ENCODE assay signal across 30 cellular contexts in the genomic region with DNA sequence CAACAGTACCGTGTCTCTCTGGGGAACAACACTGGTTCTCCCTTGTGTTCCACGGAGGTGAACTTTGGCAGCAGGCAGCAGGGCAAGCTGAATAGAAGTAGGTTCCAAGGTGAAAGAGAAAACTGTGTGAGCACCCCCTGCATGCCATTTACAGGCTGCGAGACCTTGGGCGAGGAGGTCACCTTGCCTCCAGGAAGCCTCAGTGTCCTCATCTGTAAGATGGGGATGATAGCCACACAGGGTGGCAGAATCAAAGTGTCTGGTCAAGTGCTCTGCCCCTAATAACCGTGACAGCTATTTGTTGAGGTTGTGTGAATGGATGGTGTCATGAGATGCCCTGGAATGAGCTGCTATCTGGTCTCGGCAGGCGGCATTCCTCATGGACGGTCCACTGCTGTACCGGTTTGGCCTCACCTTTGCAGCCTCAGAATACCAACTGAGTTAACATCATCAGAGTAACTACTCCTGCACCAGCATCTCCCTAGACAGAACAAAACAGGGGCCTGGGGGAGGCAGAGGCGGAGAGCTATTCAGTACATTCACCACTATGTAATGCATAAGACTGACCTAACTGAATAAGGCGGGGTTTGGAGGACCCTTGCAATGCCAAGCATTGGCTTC. TPM values are rescaled to one million over a fixed set of nuclear protein-coding genes. Genes with fewer than 3 reads are reported as not detected.
"Had no signal": no experiment of that assay in that cellular context is flagged by ENCODE, and none has a peak within 500 bp of the region (broad histone marks: within the 10 kb centered on the region; RNA-seq: fewer than 3 reads in every experiment).

No MANE protein-coding gene starts in this region.

- ATAC-seq: activated T-helper 17 cell treated with anti-CD3 and anti-CD28 coated beads, Interleukin-2, amount 50 U/mL, for 72 hours; Panc1; Right ventricle myocardium inferior; T-cell had no signal

- H3K4me3 Mint-ChIP-seq: activated CD4-positive, alpha-beta memory T cell treated with anti-CD3 and anti-CD28 coated beads for 36 hours; activated CD4-positive, alpha-beta T cell treated with anti-CD3 and anti-CD28 coated beads, Interleukin-2, amount 10 ng/mL, durations not matched to agents 7 days and 5 days; activated naive CD4-positive, alpha-beta T cell treated with anti-CD3 and anti-CD28 coated beads for 36 hours; activated naive CD8-positive, alpha-beta T cell; activated T-helper 17 cell treated with anti-CD3 and anti-CD28 coated beads, Interleukin-2, amount 50 U/mL, for 72 hours; brain; T-cell had no signal

- FAIRE-seq: astrocyte, TTC549 had no signal

- H3K27me3 Mint-ChIP-seq: activated CD4-positive, alpha-beta T cell treated with anti-CD3 and anti-CD28 coated beads, Interleukin-2, amount 10 ng/mL, durations not matched to agents 7 days and 5 days had no signal

- H3K4me1 Mint-ChIP-seq: activated CD4-positive, alpha-beta T cell treated with anti-CD3 and anti-CD28 coated beads, Interleukin-2, amount 10 ng/mL, durations not matched to agents 7 days and 5 days; activated T-helper 17 cell treated with anti-CD3 and anti-CD28 coated beads, Interleukin-2, amount 50 U/mL, for 72 hours; T-cell had no signal

- H3K27ac Mint-ChIP-seq: activated CD4-positive, alpha-beta memory T cell treated with anti-CD3 and anti-CD28 coated beads for 36 hours; activated CD4-positive, alpha-beta T cell treated with anti-CD3 and anti-CD28 coated beads, Interleukin-2, amount 10 ng/mL, durations not matched to agents 7 days and 5 days; activated naive CD4-positive, alpha-beta T cell treated with anti-CD3 and anti-CD28 coated beads for 36 hours; activated naive CD8-positive, alpha-beta T cell; activated T-helper 17 cell treated with anti-CD3 and anti-CD28 coated beads, Interleukin-2, amount 50 U/mL, for 72 hours; brain; T-cell had no signal

- DNase-seq: activated CD4-positive, alpha-beta memory T cell treated with anti-CD3 and anti-CD28 coated beads for 36 hours; activated CD4-positive, alpha-beta T cell treated with anti-CD3 and anti-CD28 coated beads, Interleukin-2, amount 10 ng/mL, durations not matched to agents 7 days and 5 days; activated CD4-positive, CD25-positive, alpha-beta regulatory T cell; activated CD8-positive, alpha-beta memory T cell treated with anti-CD3 and anti-CD28 coated beads for 24 hours; activated gamma-delta T cell; activated naive CD4-positive, alpha-beta T cell treated with anti-CD3 and anti-CD28 coated beads for 36 hours; activated T-cell treated with anti-CD3 and anti-CD28 coated beads, Interleukin-2, amount 50 U/mL, for 48 hours; amygdala; Karpas-422; NCI-H1105 treated with DMSO at 0.1 percent for 48 hours; NCI-H146; NCI-H187 treated with DMSO at 0.1 percent for 48 hours; NCI-H2081 treated with DMSO at 0.1 percent for 48 hours; NCI-H226; NCI-H526; NCI-H774; OCI-M1; RPMI8226; T-cell; T-helper 2 cell; T1000 had no signal

- H3K9me3 Mint-ChIP-seq: activated CD4-positive, alpha-beta memory T cell treated with anti-CD3 and anti-CD28 coated beads for 36 hours; activated CD4-positive, alpha-beta T cell treated with anti-CD3 and anti-CD28 coated beads, Interleukin-2, amount 10 ng/mL, durations not matched to agents 7 days and 5 days; activated naive CD4-positive, alpha-beta T cell treated with anti-CD3 and anti-CD28 coated beads for 36 hours; activated T-helper 17 cell treated with anti-CD3 and anti-CD28 coated beads, Interleukin-2, amount 50 U/mL, for 72 hours; T-cell had no signal

- H3K4me3 ChIP-seq: SK-N-MC had no signal

- H3K27ac ChIP-seq: SK-N-MC had no signal

- H3K36me3 Mint-ChIP-seq: activated CD4-positive, alpha-beta memory T cell treated with anti-CD3 and anti-CD28 coated beads for 36 hours; activated naive CD8-positive, alpha-beta T cell; brain; T-cell had no signal

RNA-seq across cellular contexts. Expression of gene KLHDC7A, which starts 7.4 kb away (rescaled TPM):
- total RNA-seq: activated CD4-positive, alpha-beta memory T cell treated with anti-CD3 and anti-CD28 coated beads for 36 hours; activated CD4-positive, alpha-beta T cell treated with anti-CD3 and anti-CD28 coated beads, Interleukin-2, amount 10 ng/mL, durations not matched to agents 7 days and 5 days; activated naive CD4-positive, alpha-beta T cell treated with anti-CD3 and anti-CD28 coated beads for 36 hours; activated T-helper 17 cell treated with anti-CD3 and anti-CD28 coated beads, Interleukin-2, amount 50 U/mL, for 72 hours; NCI-H460; Right ventricle myocardium inferior; T-cell had no signal
